ENCODE assay signal across 27 cellular contexts in the genomic region with DNA sequence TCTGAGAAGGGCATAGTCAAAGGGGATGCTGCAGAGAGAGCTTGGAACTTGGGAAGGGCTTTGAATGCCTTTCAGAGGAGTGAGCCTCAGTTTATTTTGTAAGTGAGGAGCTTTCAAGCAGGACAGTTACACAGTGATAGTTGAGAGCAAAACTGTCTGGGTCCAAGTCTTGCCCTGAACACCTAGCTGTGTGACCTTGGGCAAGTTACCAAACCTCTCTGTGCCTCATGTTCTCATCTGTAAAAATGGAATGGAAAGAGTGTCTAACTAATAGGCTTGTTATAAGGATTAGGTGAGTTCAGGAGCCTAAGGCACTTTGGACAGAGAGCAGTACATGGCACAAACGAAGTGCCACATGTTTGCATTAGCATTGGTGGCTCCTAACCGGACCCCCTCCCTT. TPM values are rescaled to one million over a fixed set of nuclear protein-coding genes. Genes with fewer than 3 reads are reported as not detected.
DNase-seq lines count a peak whose midpoint lies in the region; ATAC-seq, FAIRE-seq and TF ChIP-seq lines count a peak whose summit lies in the region.
"Had no signal": no experiment of that assay in that cellular context is flagged by ENCODE, and none has a peak within 500 bp of the region (broad histone marks: within the 10 kb centered on the region; RNA-seq: fewer than 3 reads in every experiment).

No MANE protein-coding gene starts in this region.

- no peak overlapping the region for H3K9ac ChIP-seq in H1 (replicated peaks in 1 of 4; ENCODE audit: extremely low read depth in 1 of 4, low read depth in 3 of 4, low read length in 3 of 4)
- H3K9ac ChIP-seq: BLaER1 treated with 17β-estradiol and CSF1 and Interleukin-3, amounts not matched to agents 10 nM and 100 nM had no signal

- H2BK12ac ChIP-seq in H1 (ENCODE audit: low read depth, low read length) = no peak overlapping the region

- no peak overlapping the region for H3K18ac ChIP-seq in H1 (ENCODE audit: extremely low read depth, low read length)

- ATAC-seq in activated naive CD8-positive, alpha-beta T cell treated with anti-CD3 and anti-CD28 coated beads, Interleukin-2, amount 50 U/mL, for 24 hours = no peak
- no peak for ATAC-seq in GM19328 (IDR thresholded peaks at IDR 0.05; ENCODE audit: unreplicated experiment)

- no peak for DNase-seq in activated naive CD8-positive, alpha-beta T cell treated with anti-CD3 and anti-CD28 coated beads, Interleukin-2, amount 50 U/mL, for 24 hours
- no peak for DNase-seq in activated naive CD8-positive, alpha-beta T cell treated with anti-CD3 and anti-CD28 coated beads for 36 hours
- DNase-seq in HTR-8/SVneo (ENCODE audit: insufficient read length, low spot score) = no peak
- DNase-seq in H1 (ENCODE audit: low read depth in 1 of 2, low spot score in 2 of 2) = no peak
- no peak for DNase-seq in thyroid gland
- DNase-seq in SHP77 (lab: John Stamatoyannopoulos, UW) = no peak
- no peak for DNase-seq in D341Med (ENCODE audit: low spot score)
- DNase-seq: ACHN; AML-193; BE2C; CD4-positive, alpha-beta T cell; CD8-positive, alpha-beta memory T cell; DMS53; DMS79 treated with DMSO at 0.1 percent for 48 hours; GF-D8; GOT3; HCEC 1CT had no signal

- no peaks in the 10 kb centered on the region for H3K36me3 ChIP-seq in H1 (ENCODE audit: control insufficient read depth in 2 of 4, insufficient read depth in 4 of 4, low read length in 3 of 4)
- H3K36me3 ChIP-seq in thyroid gland = no peaks in the 10 kb centered on the region
- H3K36me3 ChIP-seq: BE2C; BLaER1 treated with 17β-estradiol and CSF1 and Interleukin-3, amounts not matched to agents 10 nM and 100 nM had no signal

- POLR2A ChIA-PET in H1 (lab: Charles Lee; ENCODE audit: partially characterized antibody) = interaction anchor here (1.1 to 2.3 kb wide), 2 partner anchors 92 to 124 kb away, joined by 3 to 7 read pairs; no protein-coding TSS in a partner anchor

- no peak overlapping the region for H3K14ac ChIP-seq in H1 (ENCODE audit: insufficient read length)

- no peak overlapping the region for H2BK15ac ChIP-seq in H1 (ENCODE audit: low read length)

- H3K27ac ChIP-seq in H1 (ENCODE audit: low read depth, low read length) (no peak overlapping the region), thyroid gland (peak overlapping the region in 2 of 3 donors; percentile 45 to 73)
- H3K27ac ChIP-seq: 22Rv1; BLaER1 treated with 17β-estradiol and CSF1 and Interleukin-3, amounts not matched to agents 10 nM and 100 nM had no signal

- H3K4me3 Mint-ChIP-seq in activated naive CD8-positive, alpha-beta T cell treated with anti-CD3 and anti-CD28 coated beads, Interleukin-2, amount 50 U/mL, for 24 hours = no peak overlapping the region
- no peak overlapping the region for H3K4me3 Mint-ChIP-seq in activated naive CD8-positive, alpha-beta T cell treated with anti-CD3 and anti-CD28 coated beads for 36 hours
- H3K4me3 Mint-ChIP-seq: CD4-positive, alpha-beta T cell had no signal

- H3K4ac ChIP-seq in H1 (replicated peaks; ENCODE audit: insufficient read length, low read depth, low read length) = peak overlapping the region; percentile 76

- H3K9me3 ChIP-seq in H1 (ENCODE audit: insufficient read depth in 2 of 2, low read depth in 1 of 2, low read length in 1 of 2) = no peaks in the 10 kb centered on the region
- H3K9me3 ChIP-seq in thyroid gland = no peaks in the 10 kb centered on the region
- H3K9me3 ChIP-seq: BE2C; BLaER1 treated with 17β-estradiol and CSF1 and Interleukin-3, amounts not matched to agents 10 nM and 100 nM had no signal

- no peaks in the 10 kb centered on the region for H3K23me2 ChIP-seq in H1 (ENCODE audit: low read depth, low read length)

- peak overlapping the region; percentile 7 for H3K27ac Mint-ChIP-seq in activated naive CD8-positive, alpha-beta T cell treated with anti-CD3 and anti-CD28 coated beads, Interleukin-2, amount 50 U/mL, for 24 hours
- no peak overlapping the region for H3K27ac Mint-ChIP-seq in activated naive CD8-positive, alpha-beta T cell treated with anti-CD3 and anti-CD28 coated beads for 36 hours
- H3K27ac Mint-ChIP-seq: CD4-positive, alpha-beta T cell; CD8-positive, alpha-beta memory T cell had no signal

- no peak overlapping the region for H3K4me3 ChIP-seq in H1 (ENCODE audit: extremely low read depth in 1 of 4, insufficient read depth in 2 of 4, low read depth in 3 of 4, low read length in 4 of 4)
- H3K4me3 ChIP-seq in thyroid gland (replicated peaks in 1 of 3) = no peak overlapping the region
- H3K4me3 ChIP-seq: BLaER1 treated with 17β-estradiol and CSF1 and Interleukin-3, amounts not matched to agents 10 nM and 100 nM had no signal

- H3K4me1 ChIP-seq in H1 (replicated peaks in 1 of 4; ENCODE audit: control insufficient read depth in 3 of 4, insufficient read depth in 4 of 4, low read length in 3 of 4) (peaks cover 0 to 19% (median 14%) of the 10 kb centered on the region in 4 experiments; a peak in 6 of 7 replicates), thyroid gland (peaks cover 63 to 66% of the 10 kb centered on the region in 2 donors)
- H3K4me1 ChIP-seq: BE2C had no signal

- intact Hi-C loops in thyroid gland (cut with DNase I) = no loop called here

- no peak overlapping the region for H4K5ac ChIP-seq in H1 (ENCODE audit: insufficient read length, low read depth, low read length)

- no peak overlapping the region for H2BK20ac ChIP-seq in H1 (ENCODE audit: low read length)

- no peaks in the 10 kb centered on the region for H3K9me3 Mint-ChIP-seq in activated naive CD8-positive, alpha-beta T cell treated with anti-CD3 and anti-CD28 coated beads, Interleukin-2, amount 50 U/mL, for 24 hours
- no peaks in the 10 kb centered on the region for H3K9me3 Mint-ChIP-seq in activated naive CD8-positive, alpha-beta T cell treated with anti-CD3 and anti-CD28 coated beads for 36 hours
- H3K9me3 Mint-ChIP-seq: CD4-positive, alpha-beta T cell; CD8-positive, alpha-beta memory T cell had no signal

- H3K36me3 Mint-ChIP-seq in activated naive CD8-positive, alpha-beta T cell treated with anti-CD3 and anti-CD28 coated beads, Interleukin-2, amount 50 U/mL, for 24 hours (ENCODE audit: low read depth) = no peaks in the 10 kb centered on the region
- no peaks in the 10 kb centered on the region for H3K36me3 Mint-ChIP-seq in activated naive CD8-positive, alpha-beta T cell treated with anti-CD3 and anti-CD28 coated beads for 36 hours
- H3K36me3 Mint-ChIP-seq: CD8-positive, alpha-beta memory T cell had no signal

- TF ChIP-seq CTCF in H1 (IDR thresholded peaks at IDR 0.05; ENCODE audit: control extremely low read depth in 1 of 3, insufficient read depth in 1 of 3, low read depth in 1 of 3, low read length in 3 of 3) (no peak), thyroid gland (IDR thresholded peaks at IDR 0.05) (no peak)

- CTCF ChIA-PET in H1 (lab: Charles Lee; ENCODE audit: partially characterized antibody) = interaction anchor here (0.6 to 13.4 kb wide), 6 partner anchors 9 to 437 kb away, joined by 3 to 217 read pairs (median 25); partner anchors contain the start of gene DLX3

- no peak overlapping the region for H3K56ac ChIP-seq in H1 (replicated peaks; ENCODE audit: insufficient read length, low read depth, low read length)

- no peaks in the 10 kb centered on the region for H3K79me1 ChIP-seq in H1 (ENCODE audit: low read depth, low read length)

- no peak overlapping the region for H4K91ac ChIP-seq in H1 (replicated peaks; ENCODE audit: insufficient read length, low read length)

- H3K79me2 ChIP-seq in H1 (ENCODE audit: control insufficient read depth in 1 of 2, insufficient read depth in 2 of 2, low read length in 2 of 2) = no peaks in the 10 kb centered on the region

- H3K27me3 Mint-ChIP-seq in activated naive CD8-positive, alpha-beta T cell treated with anti-CD3 and anti-CD28 coated beads, Interleukin-2, amount 50 U/mL, for 24 hours = peaks cover 15% of the 10 kb centered on the region
- peaks cover 20% of the 10 kb centered on the region for H3K27me3 Mint-ChIP-seq in activated naive CD8-positive, alpha-beta T cell treated with anti-CD3 and anti-CD28 coated beads for 36 hours

- H4K8ac ChIP-seq in H1 (ENCODE audit: extremely low read depth, insufficient read depth, low read length) = no peak overlapping the region

- H3K4me1 Mint-ChIP-seq in activated naive CD8-positive, alpha-beta T cell treated with anti-CD3 and anti-CD28 coated beads, Interleukin-2, amount 50 U/mL, for 24 hours = peaks cover 14% of the 10 kb centered on the region
- peaks cover 16% of the 10 kb centered on the region for H3K4me1 Mint-ChIP-seq in activated naive CD8-positive, alpha-beta T cell treated with anti-CD3 and anti-CD28 coated beads for 36 hours
- H3K4me1 Mint-ChIP-seq: CD14-positive monocyte had no signal

- no peak for TF ChIP-seq EP300 in H1 (IDR thresholded peaks at IDR 0.05; ENCODE audit: borderline replicate concordance in 1 of 2, low read depth in 2 of 2, low read length in 2 of 2)

- WGBS in H1 (ENCODE audit: extremely low coverage in 1 of 2, insufficient coverage in 1 of 2, insufficient read length in 1 of 2, insufficient replicate concordance in 2 of 2, low coverage in 1 of 2, low lambda C conversion rate in 2 of 2, missing lambda C conversion rate in 1 of 2), 2 experiments = 90% methylated on average over 2 of the region's 2 CpGs; no CpG with 5 or more reads in 1 of the 2 experiments
- WGBS in thyroid gland, 2 donors = 63 to 68% methylated on average over 2 of the region's 2 CpGs

- H3K23ac ChIP-seq in H1 (ENCODE audit: insufficient read length) = no peak overlapping the region

- H3K27me3 ChIP-seq in H1 (replicated peaks in 1 of 4; ENCODE audit: control insufficient read depth in 3 of 4, extremely low read depth in 1 of 4, insufficient read depth in 3 of 4, low read length in 3 of 4) = peaks cover 0 to 4% (median 0%) of the 10 kb centered on the region in 4 experiments; a peak in 2 of 7 replicates
- no peaks in the 10 kb centered on the region for H3K27me3 ChIP-seq in thyroid gland
- H3K27me3 ChIP-seq: BE2C had no signal

- no peak overlapping the region for H2AFZ ChIP-seq in H1 (ENCODE audit: low read length)

- no peak overlapping the region for H2BK5ac ChIP-seq in H1 (ENCODE audit: low read depth, low read length)

- H2BK120ac ChIP-seq in H1 (replicated peaks; ENCODE audit: low read depth, low read length) = no peak overlapping the region

- TF ChIP-seq RAD21 in H1 (IDR thresholded peaks at IDR 0.05 in 1 of 2, conservative IDR thresholded peaks at IDR 0.05 in 1 of 2; ENCODE audit: low read depth in 2 of 2, low read length in 2 of 2) = no peak

- no peak overlapping the region for H3K4me2 ChIP-seq in H1 (ENCODE audit: insufficient read depth in 1 of 2, low read depth in 2 of 2, low read length in 2 of 2)
- H3K4me2 ChIP-seq: BLaER1 treated with 17β-estradiol and CSF1 and Interleukin-3, amounts not matched to agents 10 nM and 100 nM had no signal

- TF ChIP-seq POLR2A in H1 (IDR thresholded peaks at IDR 0.05; ENCODE audit: control extremely low read depth in 1 of 2, low read depth in 2 of 2, low read length in 2 of 2) = no peak
- TF ChIP-seq POLR2A in thyroid gland (IDR thresholded peaks at IDR 0.05) = no peak

- no peaks in the 10 kb centered on the region for H4K20me1 ChIP-seq in H1 (replicated peaks in 1 of 2; ENCODE audit: control insufficient read depth in 1 of 2, insufficient read depth in 2 of 2, low read length in 2 of 2)

- FAIRE-seq in HTR-8/SVneo (lab: Jason Lieb, UNC) (peak; percentile 31), H1 (lab: Jason Lieb, UNC) (no peak)
- FAIRE-seq: A204.1, GM12891, GM18507 had no signal

- no peak overlapping the region for H2AK5ac ChIP-seq in H1 (ENCODE audit: low read depth, low read length)

RNA-seq across cellular contexts. Expression of gene TAC4, which starts 27.0 kb away (rescaled TPM):
- total RNA-seq in activated naive CD8-positive, alpha-beta T cell treated with anti-CD3 and anti-CD28 coated beads for 36 hours = not detected
- total RNA-seq in H1 (2021; fragmentation: NEBNext Ultra II Directional; extraction: Animal tissue kit (Norgen Biotek cat#: 25700)) = not detected in 2 replicates
- polyA plus RNA-seq in H1 (2011; rRNA removed) = 0.15 and 0.22 TPM in 2 replicates
- polyA plus RNA-seq in H1 (2011; cell fraction: cytosol; rRNA removed) = 0.31 TPM
- 0.54 TPM for polyA plus RNA-seq in H1 (2011; cell fraction: nucleus; rRNA removed)
- 0.52 to 0.61 TPM in 2 of 4 replicates, not detected in the others for polyA plus RNA-seq in H1 (2012, experiment 1 of 2)
- polyA plus RNA-seq in H1 (2012, experiment 2 of 2) = not detected
- polyA plus RNA-seq in H1 (2013, experiment 1 of 2) = not detected
- not detected for polyA plus RNA-seq in H1 (2013, experiment 2 of 2)
- not detected in 2 replicates for polyA minus RNA-seq in H1 (2011; rRNA and poly(A)+ RNA removed)
- polyA minus RNA-seq in H1 (2011; cell fraction: cytosol; rRNA and poly(A)+ RNA removed) = not detected
- polyA minus RNA-seq in H1 (2011; cell fraction: nucleus; rRNA and poly(A)+ RNA removed) = not detected
- total RNA-seq in thyroid gland = not detected
- total RNA-seq: CD4-positive, alpha-beta T cell; CD8-positive, alpha-beta memory T cell; Daoy; G401; H7 had no signal
- polyA plus RNA-seq: CD14-positive monocyte; CD8-positive, alpha-beta memory T cell had no signal
